15 cellular contexts compared by ENCODE assay signal in genomic region chr2:68971591-68972231, GRCh38. TPM values are rescaled to one million over a fixed set of nuclear protein-coding genes. Genes with fewer than 3 reads are reported as not detected.
DNase-seq lines count a peak whose midpoint lies in the region; ATAC-seq and TF ChIP-seq lines count a peak whose summit lies in the region.
"Had no signal": no experiment of that assay in that cellular context is flagged by ENCODE, and none has a peak within 500 bp of the region (broad histone marks: within the 10 kb centered on the region; RNA-seq: fewer than 3 reads in every experiment).

No MANE protein-coding gene starts in this region.

- intact Hi-C loops in A673 (cut with micrococcal nuclease; ENCODE audit: unreplicated experiment) = no loop called here

- H3K9me3 Mint-ChIP-seq in activated naive CD4-positive, alpha-beta T cell treated with anti-CD3 and anti-CD28 coated beads, Interleukin-2, amount 50 U/mL, for 72 hours = no peaks in the 10 kb centered on the region
- no peaks in the 10 kb centered on the region for H3K9me3 Mint-ChIP-seq in activated naive CD4-positive, alpha-beta T cell treated with anti-CD3 and anti-CD28 coated beads, Interleukin-2, amount 10 ng/mL, durations not matched to agents 7 days and 5 days
- no peaks in the 10 kb centered on the region for H3K9me3 Mint-ChIP-seq in stimulated activated naive CD8-positive, alpha-beta T cell treated with anti-CD3 and anti-CD28 coated beads, Interleukin-15, amount 100 ng/mL, for 72 hours
- H3K9me3 Mint-ChIP-seq: activated naive CD8-positive, alpha-beta T cell treated with anti-CD3 and anti-CD28 coated beads, Interleukin-2, amount 10 ng/mL, durations not matched to agents 7 days and 5 days had no signal

- POLR2A ChIA-PET in A673 (lab: Charles Lee; ENCODE audit: low non-redundant PET) = no interaction called here

- no peak for TF ChIP-seq CTCF in foreskin fibroblast (IDR thresholded peaks at IDR 0.05; ENCODE audit: low read depth, low read length)
- TF ChIP-seq CTCF in A673 (conservative IDR thresholded peaks at IDR 0.05; ENCODE audit: low read depth, low read length) = no peak

- H3K9me3 ChIP-seq in SJSA1 (replicated peaks) = no peaks in the 10 kb centered on the region
- H3K9me3 ChIP-seq in A673 (ENCODE audit: low read depth, low read length, poor library complexity, severe bottlenecking) = no peaks in the 10 kb centered on the region
- H3K9me3 ChIP-seq: esophagus muscularis mucosa had no signal

- no peaks in the 10 kb centered on the region for H3K36me3 Mint-ChIP-seq in activated naive CD4-positive, alpha-beta T cell treated with anti-CD3 and anti-CD28 coated beads, Interleukin-2, amount 50 U/mL, for 72 hours
- H3K36me3 Mint-ChIP-seq in activated naive CD4-positive, alpha-beta T cell treated with anti-CD3 and anti-CD28 coated beads, Interleukin-2, amount 10 ng/mL, durations not matched to agents 7 days and 5 days = no peaks in the 10 kb centered on the region
- H3K36me3 Mint-ChIP-seq: activated naive CD8-positive, alpha-beta T cell treated with anti-CD3 and anti-CD28 coated beads, Interleukin-2, amount 10 ng/mL, durations not matched to agents 7 days and 5 days had no signal

- peaks cover 24% of the 10 kb centered on the region for H3K4me1 ChIP-seq in SJSA1 (replicated peaks)
- H3K4me1 ChIP-seq in A673 (ENCODE audit: insufficient read depth, low read length, poor library complexity, severe bottlenecking) = no peaks in the 10 kb centered on the region
- H3K4me1 ChIP-seq: esophagus muscularis mucosa had no signal

- H3K36me3 ChIP-seq in SJSA1 (no peaks in the 10 kb centered on the region), A673 (ENCODE audit: insufficient read depth, low read length, poor library complexity, severe bottlenecking) (no peaks in the 10 kb centered on the region)
- H3K36me3 ChIP-seq: esophagus muscularis mucosa had no signal

- no peak for DNase-seq in activated naive CD4-positive, alpha-beta T cell treated with anti-CD3 and anti-CD28 coated beads, Interleukin-2, amount 50 U/mL, for 72 hours (ENCODE audit: low spot score in 2 of 2)
- DNase-seq in activated naive CD4-positive, alpha-beta T cell treated with anti-CD3 and anti-CD28 coated beads, Interleukin-2, amount 10 ng/mL, durations not matched to agents 7 days and 5 days = no peak
- DNase-seq in SJSA1 (ENCODE audit: low read depth in 1 of 2, low spot score in 2 of 2) (peak; percentile 83 to 94), foreskin fibroblast (peak; percentile 92), NCI-H2171 (lab: John Stamatoyannopoulos, UW) (no peak), A673 (ENCODE audit: low spot score) (no peak)
- DNase-seq in stimulated activated naive CD8-positive, alpha-beta T cell treated with anti-CD3 and anti-CD28 coated beads, Interleukin-15, amount 100 ng/mL, for 72 hours = peak in 1 of 2 donors; percentile 22
- DNase-seq: activated B cell treated with CpG ODN at 0.5 μM for 24 hours; activated naive CD8-positive, alpha-beta T cell treated with anti-CD3 and anti-CD28 coated beads, Interleukin-2, amount 10 ng/mL, durations not matched to agents 7 days and 5 days; C1 segment of cervical spinal cord; midbrain; NCI-H1417 treated with DMSO at 0.1 percent for 48 hours; stimulated activated CD4-positive, alpha-beta T cell treated with anti-CD3 and anti-CD28 coated beads, Interleukin-15, amount 100 ng/mL, for 24 hours had no signal

- no peaks in the 10 kb centered on the region for H3K27me3 ChIP-seq in SJSA1 (replicated peaks)
- no peaks in the 10 kb centered on the region for H3K27me3 ChIP-seq in A673 (replicated peaks; ENCODE audit: insufficient read depth, low read depth, low read length, poor library complexity)

- H3K27ac ChIP-seq in SJSA1 (peak overlapping the region; percentile 96), A673 (ENCODE audit: low read depth, low read length, poor library complexity, severe bottlenecking) (no peak overlapping the region)
- H3K27ac ChIP-seq: esophagus muscularis mucosa had no signal

- peak; percentile 46 to 68 for ATAC-seq in activated naive CD4-positive, alpha-beta T cell treated with anti-CD3 and anti-CD28 coated beads, Interleukin-2, amount 50 U/mL, for 72 hours
- ATAC-seq in stimulated activated naive CD8-positive, alpha-beta T cell treated with anti-CD3 and anti-CD28 coated beads, Interleukin-15, amount 100 ng/mL, for 72 hours = peak; percentile 92
- ATAC-seq in HG03565 (IDR thresholded peaks at IDR 0.05; ENCODE audit: unreplicated experiment) = no peak

- peaks cover 28% of the 10 kb centered on the region for H3K27me3 Mint-ChIP-seq in activated naive CD4-positive, alpha-beta T cell treated with anti-CD3 and anti-CD28 coated beads, Interleukin-2, amount 10 ng/mL, durations not matched to agents 7 days and 5 days
- H3K27me3 Mint-ChIP-seq in stimulated activated naive CD8-positive, alpha-beta T cell treated with anti-CD3 and anti-CD28 coated beads, Interleukin-15, amount 100 ng/mL, for 72 hours = peaks cover 9% of the 10 kb centered on the region

- no TSS peak for BruUV-seq in A673 (replicated peaks; lab: Mats Ljungman, UMichigan)

- H3K4me3 Mint-ChIP-seq in activated naive CD4-positive, alpha-beta T cell treated with anti-CD3 and anti-CD28 coated beads, Interleukin-2, amount 10 ng/mL, durations not matched to agents 7 days and 5 days = no peak overlapping the region
- H3K4me3 Mint-ChIP-seq in stimulated activated naive CD8-positive, alpha-beta T cell treated with anti-CD3 and anti-CD28 coated beads, Interleukin-15, amount 100 ng/mL, for 72 hours = no peak overlapping the region
- H3K4me3 Mint-ChIP-seq: activated B cell treated with CpG ODN at 0.5 μM for 24 hours; activated naive CD8-positive, alpha-beta T cell treated with anti-CD3 and anti-CD28 coated beads, Interleukin-2, amount 10 ng/mL, durations not matched to agents 7 days and 5 days had no signal

- CTCF ChIA-PET in activated naive CD4-positive, alpha-beta T cell treated with anti-CD3 and anti-CD28 coated beads, Interleukin-2, amount 10 ng/mL, durations not matched to agents 7 days and 5 days (lab: Charles Lee) = no interaction called here
- CTCF ChIA-PET in A673 (lab: Charles Lee) = no interaction called here

- H3K4me1 Mint-ChIP-seq in activated naive CD4-positive, alpha-beta T cell treated with anti-CD3 and anti-CD28 coated beads, Interleukin-2, amount 10 ng/mL, durations not matched to agents 7 days and 5 days = no peaks in the 10 kb centered on the region
- no peaks in the 10 kb centered on the region for H3K4me1 Mint-ChIP-seq in stimulated activated naive CD8-positive, alpha-beta T cell treated with anti-CD3 and anti-CD28 coated beads, Interleukin-15, amount 100 ng/mL, for 72 hours
- H3K4me1 Mint-ChIP-seq: activated B cell treated with CpG ODN at 0.5 μM for 24 hours; activated naive CD8-positive, alpha-beta T cell treated with anti-CD3 and anti-CD28 coated beads, Interleukin-2, amount 10 ng/mL, durations not matched to agents 7 days and 5 days had no signal

- H3K4me3 ChIP-seq in SJSA1 (no peak overlapping the region), foreskin fibroblast (ENCODE audit: low read depth in 1 of 2, low read length in 2 of 2) (no peak overlapping the region), A673 (ENCODE audit: low read depth, low read length, poor library complexity, severe bottlenecking) (no peak overlapping the region)
- H3K4me3 ChIP-seq: esophagus muscularis mucosa had no signal

- H3K27ac Mint-ChIP-seq in activated naive CD4-positive, alpha-beta T cell treated with anti-CD3 and anti-CD28 coated beads, Interleukin-2, amount 50 U/mL, for 72 hours = no peak overlapping the region
- no peak overlapping the region for H3K27ac Mint-ChIP-seq in activated naive CD4-positive, alpha-beta T cell treated with anti-CD3 and anti-CD28 coated beads, Interleukin-2, amount 10 ng/mL, durations not matched to agents 7 days and 5 days
- H3K27ac Mint-ChIP-seq in stimulated activated naive CD8-positive, alpha-beta T cell treated with anti-CD3 and anti-CD28 coated beads, Interleukin-15, amount 100 ng/mL, for 72 hours = no peak overlapping the region
- H3K27ac Mint-ChIP-seq: activated B cell treated with CpG ODN at 0.5 μM for 24 hours; activated naive CD8-positive, alpha-beta T cell treated with anti-CD3 and anti-CD28 coated beads, Interleukin-2, amount 10 ng/mL, durations not matched to agents 7 days and 5 days had no signal

RNA-seq across cellular contexts. Expression of gene GKN1, which starts 2.7 kb away (rescaled TPM):
- total RNA-seq in activated naive CD4-positive, alpha-beta T cell treated with anti-CD3 and anti-CD28 coated beads, Interleukin-2, amount 50 U/mL, for 72 hours = not detected
- total RNA-seq in SJSA1 (2014; rRNA removed; shearing (Covaris generic)) = not detected in 2 replicates
- not detected in 2 replicates for total RNA-seq in A673 (2021)
- total RNA-seq: activated B cell treated with CpG ODN at 0.5 μM for 24 hours; activated naive CD8-positive, alpha-beta T cell treated with anti-CD3 and anti-CD28 coated beads, Interleukin-2, amount 10 ng/mL, durations not matched to agents 7 days and 5 days; esophagus muscularis mucosa had no signal

RNA-seq across cellular contexts. Expression of gene GKN2, which starts 19.0 kb away (rescaled TPM):
- not detected for total RNA-seq in activated naive CD4-positive, alpha-beta T cell treated with anti-CD3 and anti-CD28 coated beads, Interleukin-2, amount 50 U/mL, for 72 hours
- not detected in 2 replicates for total RNA-seq in SJSA1 (2014; rRNA removed; shearing (Covaris generic))
- total RNA-seq in A673 (2021) = not detected in 2 replicates
- total RNA-seq: activated B cell treated with CpG ODN at 0.5 μM for 24 hours; activated naive CD8-positive, alpha-beta T cell treated with anti-CD3 and anti-CD28 coated beads, Interleukin-2, amount 10 ng/mL, durations not matched to agents 7 days and 5 days; esophagus muscularis mucosa had no signal

RNA-seq across cellular contexts. Expression of gene ANTXR1, which starts 41.3 kb away (rescaled TPM):
- total RNA-seq in activated naive CD4-positive, alpha-beta T cell treated with anti-CD3 and anti-CD28 coated beads, Interleukin-2, amount 50 U/mL, for 72 hours = not detected
- total RNA-seq in SJSA1 (2014; rRNA removed; shearing (Covaris generic)) = 19.4 and 30.8 TPM in 2 replicates
- 160 and 181 TPM in 2 replicates for total RNA-seq in A673 (2021)
- total RNA-seq: activated B cell treated with CpG ODN at 0.5 μM for 24 hours had no signal

Comparison
In these comparisons a context has a peak if more than half of its experiments do, and no peak if none do; other contexts are left out.
1. DNase-seq: peak in SJSA1 (2 of 2) and foreskin fibroblast (2 of 2); none in activated naive CD4-positive, alpha-beta T cell treated with anti-CD3 and anti-CD28 coated beads, Interleukin-2, amount 50 U/mL, for 72 hours (0 of 2), activated naive CD4-positive, alpha-beta T cell treated with anti-CD3 and anti-CD28 coated beads, Interleukin-2, amount 10 ng/mL, durations not matched to agents 7 days and 5 days (single experiment), NCI-H2171 (single experiment) and A673 (single experiment).
2. RNA of gene ANTXR1, which starts 41.3 kb away (total RNA-seq): 160 to 181 TPM in A673 and 19.4 to 30.8 TPM in SJSA1; not detected in activated naive CD4-positive, alpha-beta T cell treated with anti-CD3 and anti-CD28 coated beads, Interleukin-2, amount 50 U/mL, for 72 hours; every median in the first group is over 10 times any median in the second.